Comparison of ENCODE assay signal across 8 cellular contexts in genomic region chr1:94063379-94063778, GRCh38. TPM values are rescaled to one million over a fixed set of nuclear protein-coding genes. Genes with fewer than 3 reads are reported as not detected.
DNase-seq lines count a peak whose midpoint lies in the region; ATAC-seq and TF ChIP-seq lines count a peak whose summit lies in the region.

No MANE protein-coding gene starts in this region.

- ATAC-seq in GM18517 (IDR thresholded peaks at IDR 0.05; ENCODE audit: unreplicated experiment) = no peak

- H3K4me3 ChIP-seq in astrocyte of the cerebellum (ENCODE audit: low read depth, low read length) (no peak overlapping the region), vagina (no peak overlapping the region)

- no peaks in the 10 kb centered on the region for H3K9me3 ChIP-seq in vagina

- TF ChIP-seq CTCF in astrocyte of the cerebellum (IDR thresholded peaks at IDR 0.05; ENCODE audit: low read depth, low read length, missing control alignments) = peak; percentile 62
- TF ChIP-seq CTCF in vagina (IDR thresholded peaks at IDR 0.05) = peak in 2 of 3 experiments; percentile 26 to 34

- peak; percentile 34 for DNase-seq in NCI-H748 (lab: John Stamatoyannopoulos, UW; ENCODE audit: unreplicated experiment)
- no peak for DNase-seq in NCI-H748 treated with DMSO at 0.1 percent for 48 hours (lab: John Stamatoyannopoulos, UW)
- DNase-seq in astrocyte of the cerebellum (ENCODE audit: low read depth) = no peak
- DNase-seq in kidney glomerular epithelial cell (lab: John Stamatoyannopoulos, UW) = peak; percentile 28
- DNase-seq in vagina (ENCODE audit: extremely low spot score in 2 of 2) = no peak
- DNase-seq in activated CD4-positive, alpha-beta T cell treated with anti-CD3 and anti-CD28 coated beads, Interleukin-2, amount 50 U/mL, for 1 hour = no peak
- no peak for DNase-seq in C1 segment of cervical spinal cord (lab: John Stamatoyannopoulos, UW)

- TF ChIP-seq POLR2A in vagina (IDR thresholded peaks at IDR 0.05) = no peak

- no peaks in the 10 kb centered on the region for H3K36me3 ChIP-seq in vagina

- H3K4me1 ChIP-seq in vagina = peaks cover 42% of the 10 kb centered on the region

- peak overlapping the region; percentile 62 for H3K27ac ChIP-seq in vagina

- in situ Hi-C loops in astrocyte of the cerebellum (cut with HindIII; ENCODE audit: low sequenced_read_pairs) = no loop called here

- intact Hi-C loops in vagina (cut with DNase I) = loop anchor here (5.0 kb wide), 2 partner anchors 174 to 274 kb away; partner anchors contain the start of gene ARHGAP29

- no peaks in the 10 kb centered on the region for H3K27me3 ChIP-seq in vagina

RNA-seq across cellular contexts. Expression of gene ABCA4, which starts 57.6 kb away (rescaled TPM):
- total RNA-seq in vagina = 0.49 TPM

Comparison
In these comparisons a context has a peak if more than half of its experiments do, and no peak if none do; other contexts are left out.
1. DNase-seq: peak in NCI-H748 (single experiment) and kidney glomerular epithelial cell (single experiment); none in NCI-H748 treated with DMSO at 0.1 percent for 48 hours (single experiment), astrocyte of the cerebellum (single experiment), vagina (0 of 2), activated CD4-positive, alpha-beta T cell treated with anti-CD3 and anti-CD28 coated beads, Interleukin-2, amount 50 U/mL, for 1 hour (single experiment) and C1 segment of cervical spinal cord (0 of 14).